ENCODE assay signal across 8 cellular contexts in the genomic region with DNA sequence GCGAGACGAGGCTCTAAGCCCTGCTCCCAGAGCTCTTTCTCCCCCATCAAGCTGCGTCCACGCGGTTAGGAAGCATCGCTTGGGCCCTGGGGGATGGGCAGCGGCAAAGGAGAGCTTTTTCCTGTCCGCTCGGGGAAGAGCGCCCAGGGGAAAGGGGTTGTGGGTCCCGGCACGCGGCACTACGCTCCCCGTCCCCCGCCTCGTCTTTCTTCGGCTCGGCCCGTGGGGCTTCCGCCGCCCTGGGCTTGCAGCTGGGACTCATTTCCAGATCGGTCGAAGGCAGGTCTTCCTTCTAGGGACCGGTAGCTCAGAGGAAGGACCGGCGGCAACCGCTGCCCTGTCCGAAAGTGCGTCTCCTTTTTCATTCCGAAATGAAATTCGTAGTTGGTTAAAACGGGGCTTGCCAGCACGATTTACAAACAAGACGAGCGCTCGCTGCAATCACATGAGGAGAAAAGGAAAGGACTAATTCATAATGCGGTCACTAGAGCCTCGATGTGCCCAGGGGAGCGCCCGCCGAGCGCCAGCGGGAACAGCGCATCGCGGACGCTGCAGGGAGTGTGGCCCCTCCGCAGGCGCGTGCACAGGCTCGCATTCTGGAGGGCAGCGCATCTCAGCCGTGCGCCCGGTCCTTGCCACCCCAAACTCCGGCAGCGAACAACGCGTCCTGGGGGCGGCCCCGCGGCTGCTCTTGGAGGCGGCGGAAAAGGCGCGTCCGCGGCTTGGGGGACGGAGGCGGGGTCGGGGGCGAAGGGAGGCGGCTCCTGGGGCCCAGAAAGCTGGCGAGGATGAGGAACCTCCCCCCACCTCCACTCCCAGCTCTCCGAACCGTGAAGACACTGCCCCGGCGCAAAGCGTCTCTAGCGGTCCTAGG. TPM values are rescaled to one million over a fixed set of nuclear protein-coding genes. Genes with fewer than 3 reads are reported as not detected.
A peak's percentile ranks its signal among the peaks of the same experiment; 100 is the strongest.
DNase-seq lines count a peak whose midpoint lies in the region; ATAC-seq lines count a peak whose summit lies in the region.

No MANE protein-coding gene starts in this region.

- H3K4me1 Mint-ChIP-seq in activated CD4-positive, alpha-beta T cell treated with anti-CD3 and anti-CD28 coated beads, Interleukin-2, amount 10 ng/mL, durations not matched to agents 24 days and 14 days = peaks cover 54% of the 10 kb centered on the region
- peaks cover 31 to 42% of the 10 kb centered on the region in 2 donors for H3K4me1 Mint-ChIP-seq in stimulated activated naive B cell treated with anti-CD40 and anti-IgM and Interleukin-4, amounts not matched to agents 10 μg/mL and 1 μg/mL and 100 μg/mL, for 72 hours

- peak overlapping the region; percentile 98 for H3K27ac Mint-ChIP-seq in activated CD4-positive, alpha-beta T cell treated with anti-CD3 and anti-CD28 coated beads, Interleukin-2, amount 10 ng/mL, durations not matched to agents 24 days and 14 days
- H3K27ac Mint-ChIP-seq in stimulated activated naive B cell treated with anti-CD40 and anti-IgM and Interleukin-4, amounts not matched to agents 10 μg/mL and 1 μg/mL and 100 μg/mL, for 72 hours = peak overlapping the region; percentile 40

- no peaks in the 10 kb centered on the region for H3K27me3 Mint-ChIP-seq in activated CD4-positive, alpha-beta T cell treated with anti-CD3 and anti-CD28 coated beads, Interleukin-2, amount 10 ng/mL, durations not matched to agents 24 days and 14 days
- H3K27me3 Mint-ChIP-seq in stimulated activated naive B cell treated with anti-CD40 and anti-IgM and Interleukin-4, amounts not matched to agents 10 μg/mL and 1 μg/mL and 100 μg/mL, for 72 hours = no peaks in the 10 kb centered on the region

- H3K9me3 Mint-ChIP-seq in activated CD4-positive, alpha-beta T cell treated with anti-CD3 and anti-CD28 coated beads, Interleukin-2, amount 10 ng/mL, durations not matched to agents 24 days and 14 days = no peaks in the 10 kb centered on the region
- H3K9me3 Mint-ChIP-seq in stimulated activated naive B cell treated with anti-CD40 and anti-IgM and Interleukin-4, amounts not matched to agents 10 μg/mL and 1 μg/mL and 100 μg/mL, for 72 hours = no peaks in the 10 kb centered on the region

- peaks cover 21% of the 10 kb centered on the region for H3K36me3 Mint-ChIP-seq in activated CD4-positive, alpha-beta T cell treated with anti-CD3 and anti-CD28 coated beads, Interleukin-2, amount 10 ng/mL, durations not matched to agents 24 days and 14 days (ENCODE audit: low read depth)
- H3K36me3 Mint-ChIP-seq in stimulated activated naive B cell treated with anti-CD40 and anti-IgM and Interleukin-4, amounts not matched to agents 10 μg/mL and 1 μg/mL and 100 μg/mL, for 72 hours = peaks cover 3 to 9% of the 10 kb centered on the region in 2 donors

- H3K4me3 ChIP-seq in muscle layer of duodenum (ENCODE audit: low read depth in 1 of 2, low read length in 2 of 2) = peak overlapping the region; percentile 68 to 89

- no peak overlapping the region for H3K27ac ChIP-seq in muscle layer of duodenum (ENCODE audit: low read length)

- peak; percentile 7 for DNase-seq in NCI-H510A treated with DMSO at 0.1 percent for 48 hours (lab: John Stamatoyannopoulos, UW)
- no peak for DNase-seq in NCI-H510A (lab: John Stamatoyannopoulos, UW)
- DNase-seq in NCI-H2171 (lab: John Stamatoyannopoulos, UW) = peak; percentile 41
- peak; percentile 97 for DNase-seq in activated CD4-positive, alpha-beta T cell treated with anti-CD3 and anti-CD28 coated beads, Interleukin-2, amount 10 ng/mL, durations not matched to agents 24 days and 14 days
- peak; percentile 61 for DNase-seq in effector CD8-positive, alpha-beta T cell (lab: John Stamatoyannopoulos, UW)
- DNase-seq in stimulated activated naive B cell treated with anti-CD40 and anti-IgM and Interleukin-4, amounts not matched to agents 10 μg/mL and 1 μg/mL and 100 μg/mL, for 72 hours = peak; percentile 81

- no peaks in the 10 kb centered on the region for H3K36me3 ChIP-seq in muscle layer of duodenum (ENCODE audit: control insufficient read depth in 1 of 2, insufficient read depth in 2 of 2, low read length in 2 of 2)

- H3K27me3 ChIP-seq in muscle layer of duodenum (ENCODE audit: low read depth, low read length) = peaks cover 20% of the 10 kb centered on the region

- H3K4me3 Mint-ChIP-seq in activated CD4-positive, alpha-beta T cell treated with anti-CD3 and anti-CD28 coated beads, Interleukin-2, amount 10 ng/mL, durations not matched to agents 24 days and 14 days = peak overlapping the region; percentile 88
- peak overlapping the region; percentile 90 to 92 for H3K4me3 Mint-ChIP-seq in stimulated activated naive B cell treated with anti-CD40 and anti-IgM and Interleukin-4, amounts not matched to agents 10 μg/mL and 1 μg/mL and 100 μg/mL, for 72 hours

- peaks cover 0 to 14% of the 10 kb centered on the region in 2 donors for H3K4me1 ChIP-seq in muscle layer of duodenum (ENCODE audit: control insufficient read depth in 1 of 2, insufficient read depth in 2 of 2, low read length in 2 of 2)

- peak; percentile 69 for ATAC-seq in HG02798 (IDR thresholded peaks at IDR 0.05; ENCODE audit: poor library complexity, unreplicated experiment)
- ATAC-seq in stimulated activated naive B cell treated with anti-CD40 and anti-IgM and Interleukin-4, amounts not matched to agents 10 μg/mL and 1 μg/mL and 100 μg/mL, for 72 hours (replicated peaks) = peak; percentile 77 to 82

- intact Hi-C loops in activated CD4-positive, alpha-beta T cell treated with anti-CD3 and anti-CD28 coated beads, Interleukin-2, amount 10 ng/mL, durations not matched to agents 24 days and 14 days (cut with micrococcal nuclease) = loop anchor here (1.0 to 5.0 kb wide), 7 partner anchors 13 to 215 kb away; a partner anchor contains a TSS

- no peaks in the 10 kb centered on the region for H3K9me3 ChIP-seq in muscle layer of duodenum (ENCODE audit: control insufficient read depth in 1 of 2, low read length in 2 of 2)

RNA-seq across cellular contexts. Expression of a gene that starts 3.6 kb away (rescaled TPM):
- total RNA-seq in activated CD4-positive, alpha-beta T cell treated with anti-CD3 and anti-CD28 coated beads, Interleukin-2, amount 10 ng/mL, durations not matched to agents 24 days and 14 days = 51.4 and 53.9 TPM in 2 replicates

RNA-seq across cellular contexts. Expression of a gene that starts 14.1 kb away (rescaled TPM):
- 59.0 and 62.2 TPM in 2 replicates for total RNA-seq in activated CD4-positive, alpha-beta T cell treated with anti-CD3 and anti-CD28 coated beads, Interleukin-2, amount 10 ng/mL, durations not matched to agents 24 days and 14 days

RNA-seq across cellular contexts. Expression of a gene that starts 16.1 kb away (rescaled TPM):
- total RNA-seq in activated CD4-positive, alpha-beta T cell treated with anti-CD3 and anti-CD28 coated beads, Interleukin-2, amount 10 ng/mL, durations not matched to agents 24 days and 14 days = 197 and 203 TPM in 2 replicates

RNA-seq across cellular contexts. Expression of a gene that starts 55.4 kb away (rescaled TPM):
- total RNA-seq in activated CD4-positive, alpha-beta T cell treated with anti-CD3 and anti-CD28 coated beads, Interleukin-2, amount 10 ng/mL, durations not matched to agents 24 days and 14 days = 105 and 110 TPM in 2 replicates

RNA-seq across cellular contexts. Expression of a gene that starts 55.7 kb away (rescaled TPM):
- total RNA-seq in activated CD4-positive, alpha-beta T cell treated with anti-CD3 and anti-CD28 coated beads, Interleukin-2, amount 10 ng/mL, durations not matched to agents 24 days and 14 days = 31.6 and 33.1 TPM in 2 replicates
